In genomic region chr15:94119923-94120775, GRCh38 we compare ENCODE assay signal across 8 cellular contexts.
DNase-seq lines count a peak whose midpoint lies in the region; ATAC-seq and TF ChIP-seq lines count a peak whose summit lies in the region.

No MANE protein-coding gene starts in this region.

- peak; percentile 100 for ATAC-seq in GM18498 (IDR thresholded peaks at IDR 0.05; ENCODE audit: unreplicated experiment)
- ATAC-seq in HG02840 (IDR thresholded peaks at IDR 0.05; ENCODE audit: low FRiP score, unreplicated experiment) = peak; percentile 95

- no peak for TF ChIP-seq POLR2A in spleen (IDR thresholded peaks at IDR 0.05)

- POLR2A ChIA-PET in AG04450 (lab: Yijun Ruan, JAX) = interaction anchor here (0.5 to 1.0 kb wide), 4 partner anchors 80 to 1088 kb away, joined by 3 to 6 read pairs (median 4); no protein-coding TSS in a partner anchor

- H3K4me1 ChIP-seq in SJCRH30 (peaks cover 15% of the 10 kb centered on the region), spleen (peaks cover 0 to 4% (median 0%) of the 10 kb centered on the region in 6 donors)

- CTCF ChIA-PET in AG04450 (lab: Charles Lee) = interaction anchor here (0.6 to 2.2 kb wide), 109 partner anchors 8 to 1331 kb away, joined by 3 to 218 read pairs (median 5); no protein-coding TSS in a partner anchor

- intact Hi-C loops in spleen (cut with DNase I; ENCODE audit: low total_unique reads) = loop anchor here (10.0 kb wide), 1 partner anchor 1085 kb away; no protein-coding TSS in a partner anchor

- peak; percentile 100 for TF ChIP-seq CTCF in AG04450 (IDR thresholded peaks at IDR 0.05; ENCODE audit: low read depth, low read length)
- peak; percentile 96 for TF ChIP-seq CTCF in brain microvascular endothelial cell (IDR thresholded peaks at IDR 0.05; ENCODE audit: low read depth, low read length, missing control alignments)
- TF ChIP-seq CTCF in spleen (IDR thresholded peaks at IDR 0.05 in 8 of 11, conservative IDR thresholded peaks at IDR 0.05 in 3 of 11) = peak; percentile 40 to 85 (median 73)

- 48 to 55% (median 53%) methylated on average over 11 of the region's 11 CpGs for WGBS in spleen, 5 donors

- H3K27me3 ChIP-seq in AG04450 (ENCODE audit: control insufficient read depth, insufficient read depth, low read length) = no peaks in the 10 kb centered on the region
- H3K27me3 ChIP-seq in SJCRH30 = no peaks in the 10 kb centered on the region
- no peaks in the 10 kb centered on the region for H3K27me3 ChIP-seq in brain microvascular endothelial cell (replicated peaks)
- no peaks in the 10 kb centered on the region for H3K27me3 ChIP-seq in spleen (replicated peaks in 1 of 7)

- H3K4me3 ChIP-seq in AG04450 (ENCODE audit: low read depth, low read length) = no peak overlapping the region
- H3K4me3 ChIP-seq in SJCRH30 = no peak overlapping the region; the same call in 1 of the 2 replicates
- H3K4me3 ChIP-seq in brain microvascular endothelial cell (ENCODE audit: low read depth, low read length) = no peak overlapping the region
- no peak overlapping the region for H3K4me3 ChIP-seq in spleen

- H3K27ac ChIP-seq in AG04450 (ENCODE audit: low read depth, low read length) = no peak overlapping the region
- H3K27ac ChIP-seq in SJCRH30 = peak overlapping the region; percentile 59
- no peak overlapping the region for H3K27ac ChIP-seq in brain microvascular endothelial cell
- H3K27ac ChIP-seq in spleen = no peak overlapping the region

- H3K9me3 ChIP-seq in AG04450 (ENCODE audit: control insufficient read depth, insufficient read depth, low read length) = no peaks in the 10 kb centered on the region
- no peaks in the 10 kb centered on the region; the same call in 1 of the 2 replicates for H3K9me3 ChIP-seq in SJCRH30 (replicated peaks)
- H3K9me3 ChIP-seq in spleen = no peaks in the 10 kb centered on the region

- H3K36me3 ChIP-seq in SJCRH30 (no peaks in the 10 kb centered on the region), brain microvascular endothelial cell (replicated peaks) (no peaks in the 10 kb centered on the region), spleen (no peaks in the 10 kb centered on the region)

- in situ Hi-C loops in brain microvascular endothelial cell (cut with HindIII; ENCODE audit: low pct_ligation_motif_present, low sequenced_read_pairs) = no loop called here

- DNase-seq in AG04450 (ENCODE audit: low read depth, low spot score) (peak; percentile 84), NCI-H1105 (lab: John Stamatoyannopoulos, UW) (peak; percentile 30), SJCRH30 (peak; percentile 78 to 95), brain microvascular endothelial cell (peak; percentile 80), iPS-NIHi7 (ENCODE audit: extremely low spot score) (peak; percentile 76), spleen (no peak)
